Comparison of ENCODE assay signal across 19 cellular contexts in genomic region chr10:69652111-69652856, GRCh38. TPM values are rescaled to one million over a fixed set of nuclear protein-coding genes. Genes with fewer than 3 reads are reported as not detected.
DNase-seq lines count a peak whose midpoint lies in the region; ATAC-seq and TF ChIP-seq lines count a peak whose summit lies in the region.
"Had no signal": no experiment of that assay in that cellular context is flagged by ENCODE, and none has a peak within 500 bp of the region (broad histone marks: within the 10 kb centered on the region; RNA-seq: fewer than 3 reads in every experiment).

No MANE protein-coding gene starts in this region.

- H3K4me1 ChIP-seq in BLaER1 (peaks cover 38% of the 10 kb centered on the region), trophoblast cell (ENCODE audit: control insufficient read depth in 1 of 2, insufficient read depth in 2 of 2, low read length in 2 of 2) (no peaks in the 10 kb centered on the region), ascending aorta (no peaks in the 10 kb centered on the region)
- H3K4me1 ChIP-seq: A549 had no signal

- peak overlapping the region; percentile 29 for H3K4me3 Mint-ChIP-seq in T-helper 2 cell treated with Interferon-gamma antibody and Interleukin-4, amounts not matched to agents 5 μg/mL and 100 μg/mL, for 36 hours
- H3K4me3 Mint-ChIP-seq in chondrocyte (ENCODE audit: unreplicated experiment), result no peak overlapping the region
- H3K4me3 Mint-ChIP-seq: CD8-positive, alpha-beta T cell; GM23338; HFFc6 had no signal

- no peaks in the 10 kb centered on the region for H4K20me1 ChIP-seq in BLaER1

- no peak for DNase-seq in T-helper 2 cell treated with Interferon-gamma antibody and Interleukin-4, amounts not matched to agents 5 μg/mL and 100 μg/mL, for 36 hours (ENCODE audit: low spot score)
- no peak for DNase-seq in T-helper 2 cell
- peak; percentile 82 for DNase-seq in chondrocyte (ENCODE audit: low spot score)
- no peak for DNase-seq in trophoblast cell
- DNase-seq in ascending aorta (ENCODE audit: low spot score in 2 of 2), result no peak
- no peak for DNase-seq in NCI-H2171 (lab: John Stamatoyannopoulos, UW)
- DNase-seq: AML-193; Calu3; CD8-positive, alpha-beta T cell; DMS79 treated with DMSO at 0.1 percent for 48 hours; GF-D8; HCEC 1CT; HFFc6 had no signal

- peaks cover 19% of the 10 kb centered on the region for H3K9me3 ChIP-seq in BLaER1
- H3K9me3 ChIP-seq in trophoblast cell (ENCODE audit: insufficient read depth, low read depth, low read length), result peaks cover 2% of the 10 kb centered on the region
- no peaks in the 10 kb centered on the region for H3K9me3 ChIP-seq in ascending aorta
- H3K9me3 ChIP-seq: A549 had no signal

- no peak overlapping the region for H3K23ac ChIP-seq in trophoblast cell (ENCODE audit: low read length)

- no peak for ATAC-seq in activated CD4-positive, CD25-positive, alpha-beta regulatory T cell treated with anti-CD3 and anti-CD28 coated beads, Interleukin-2, amount 50 U/mL, for 24 hours
- ATAC-seq: A549; CD8-positive, alpha-beta T cell; GM23338 had no signal

- WGBS in trophoblast cell (ENCODE audit: extremely low coverage, insufficient coverage, insufficient read length), result no CpG with 5 or more reads among the region's 14 CpGs

- no peaks in the 10 kb centered on the region for H3K9me3 Mint-ChIP-seq in T-helper 2 cell treated with Interferon-gamma antibody and Interleukin-4, amounts not matched to agents 5 μg/mL and 100 μg/mL, for 36 hours
- H3K9me3 Mint-ChIP-seq in chondrocyte (ENCODE audit: low read depth), result no peaks in the 10 kb centered on the region
- H3K9me3 Mint-ChIP-seq: CD8-positive, alpha-beta T cell; HFFc6 had no signal

- H3K79me1 ChIP-seq in trophoblast cell (ENCODE audit: low read length), result no peaks in the 10 kb centered on the region

- peaks cover 16% of the 10 kb centered on the region for H3K4me1 Mint-ChIP-seq in T-helper 2 cell treated with Interferon-gamma antibody and Interleukin-4, amounts not matched to agents 5 μg/mL and 100 μg/mL, for 36 hours (ENCODE audit: low read depth)
- peaks cover 15% of the 10 kb centered on the region for H3K4me1 Mint-ChIP-seq in chondrocyte (ENCODE audit: low read depth)

- H4K91ac ChIP-seq in trophoblast cell (ENCODE audit: low read depth, low read length), result no peak overlapping the region

- H3K4ac ChIP-seq in trophoblast cell (ENCODE audit: low read depth, low read length), result no peak overlapping the region

- no peak overlapping the region for H3K9ac ChIP-seq in BLaER1
- H3K9ac ChIP-seq in trophoblast cell (ENCODE audit: low read length), result no peak overlapping the region

- H3K27ac ChIP-seq in BLaER1, result no peak overlapping the region; the same call in 1 of the 2 replicates
- H3K27ac ChIP-seq in trophoblast cell (ENCODE audit: low read depth, low read length), result no peak overlapping the region
- no peak overlapping the region for H3K27ac ChIP-seq in ascending aorta
- H3K27ac ChIP-seq: 22Rv1, A549, HL-60 had no signal

- peaks cover 2% of the 10 kb centered on the region for H3K27me3 Mint-ChIP-seq in T-helper 2 cell treated with Interferon-gamma antibody and Interleukin-4, amounts not matched to agents 5 μg/mL and 100 μg/mL, for 36 hours (ENCODE audit: low read depth)
- H3K27me3 Mint-ChIP-seq in chondrocyte (ENCODE audit: low read depth), result no peaks in the 10 kb centered on the region

- H4K8ac ChIP-seq in trophoblast cell (ENCODE audit: low read depth, low read length), result no peak overlapping the region

- no peak overlapping the region for H2AK5ac ChIP-seq in trophoblast cell (ENCODE audit: low read length)

- TF ChIP-seq CTCF in chondrocyte (IDR thresholded peaks at IDR 0.05) (no peak), ascending aorta (IDR thresholded peaks at IDR 0.05) (no peak)

- H2BK12ac ChIP-seq in trophoblast cell (ENCODE audit: low read length), result no peak overlapping the region

- H2BK5ac ChIP-seq in trophoblast cell (ENCODE audit: low read depth, low read length, poor library complexity), result no peak overlapping the region

- H3K18ac ChIP-seq in trophoblast cell (ENCODE audit: low read length), result no peak overlapping the region

- no peaks in the 10 kb centered on the region for H3K79me2 ChIP-seq in trophoblast cell (ENCODE audit: control insufficient read depth, insufficient read depth, low read length, poor library complexity)

- H3K27me3 ChIP-seq in BLaER1 (no peaks in the 10 kb centered on the region), trophoblast cell (ENCODE audit: insufficient read depth, low read length) (no peaks in the 10 kb centered on the region), ascending aorta (no peaks in the 10 kb centered on the region)

- H4K12ac ChIP-seq in trophoblast cell (ENCODE audit: low read depth, low read length), result no peak overlapping the region

- H3K4me2 ChIP-seq in BLaER1, result peak overlapping the region; percentile 86; the same call in 1 of the 2 replicates
- no peak overlapping the region for H3K4me2 ChIP-seq in trophoblast cell (ENCODE audit: low read length)
- H3K4me2 ChIP-seq: A549, GM23338 had no signal

- no peak overlapping the region for H2BK120ac ChIP-seq in trophoblast cell (ENCODE audit: insufficient read depth, low read length, poor library complexity)

- no peak overlapping the region for H3K27ac Mint-ChIP-seq in T-helper 2 cell treated with Interferon-gamma antibody and Interleukin-4, amounts not matched to agents 5 μg/mL and 100 μg/mL, for 36 hours
- no peak overlapping the region for H3K27ac Mint-ChIP-seq in chondrocyte (ENCODE audit: unreplicated experiment)
- H3K27ac Mint-ChIP-seq: CD8-positive, alpha-beta T cell; GM23338; HFFc6 had no signal

- H3K36me3 Mint-ChIP-seq in T-helper 2 cell treated with Interferon-gamma antibody and Interleukin-4, amounts not matched to agents 5 μg/mL and 100 μg/mL, for 36 hours (ENCODE audit: low read depth), result no peaks in the 10 kb centered on the region
- no peaks in the 10 kb centered on the region for H3K36me3 Mint-ChIP-seq in chondrocyte (ENCODE audit: low read depth)
- H3K36me3 Mint-ChIP-seq: CD8-positive, alpha-beta T cell had no signal

- H2AFZ ChIP-seq in trophoblast cell (ENCODE audit: insufficient read depth, low read length, poor library complexity), result no peak overlapping the region
- H2AFZ ChIP-seq: GM23338 had no signal

- H3K4me3 ChIP-seq in BLaER1 (no peak overlapping the region), trophoblast cell (ENCODE audit: low read depth, low read length) (peak overlapping the region; percentile 44), ascending aorta (no peak overlapping the region)
- H3K4me3 ChIP-seq: A549, GM23338 had no signal

- H3K14ac ChIP-seq in trophoblast cell (ENCODE audit: low read length), result no peak overlapping the region

- intact Hi-C loops in ascending aorta (cut with DNase I), result no loop called here

- no peaks in the 10 kb centered on the region for H3K36me3 ChIP-seq in BLaER1
- no peaks in the 10 kb centered on the region for H3K36me3 ChIP-seq in trophoblast cell (ENCODE audit: control insufficient read depth in 1 of 2, insufficient read depth in 2 of 2, low read length in 2 of 2)
- no peaks in the 10 kb centered on the region for H3K36me3 ChIP-seq in ascending aorta

RNA-seq across cellular contexts. Expression of gene FAM241B, which starts 22.2 kb away (rescaled TPM):
- 5.0 to 13.7 TPM (median 9.7 TPM) in 3 replicates for total RNA-seq in chondrocyte
- 14.4 and 14.7 TPM in 2 replicates for polyA plus RNA-seq in trophoblast cell (2013)
- not detected for total RNA-seq in ascending aorta
